ENCODE assay signal across 1 cellular context in the genomic region with DNA sequence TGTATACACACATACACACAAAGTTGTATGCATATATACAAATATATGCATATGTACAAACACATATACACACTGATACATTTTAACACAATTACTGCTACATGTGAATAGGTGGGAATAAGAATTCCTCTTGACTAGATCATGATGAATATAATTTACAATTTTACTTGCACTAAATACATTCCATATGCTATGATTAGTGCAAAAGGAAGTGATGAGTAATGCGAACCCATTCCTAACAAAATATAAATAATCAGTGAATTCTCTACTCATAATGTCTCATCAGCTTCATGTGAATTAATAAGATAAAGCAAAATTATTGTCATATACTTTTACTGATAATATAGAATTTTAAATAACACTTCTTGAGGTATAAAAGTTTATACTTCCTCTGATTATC.
TF ChIP-seq lines count a peak whose summit lies in the region.

No MANE protein-coding gene starts in this region.

TF ChIP-seq in GM12878, 131 proteins besides CTCF, POLR2A, EP300 and RAD21 (continued from another document):
- TF ChIP-seq, protein P1, sequence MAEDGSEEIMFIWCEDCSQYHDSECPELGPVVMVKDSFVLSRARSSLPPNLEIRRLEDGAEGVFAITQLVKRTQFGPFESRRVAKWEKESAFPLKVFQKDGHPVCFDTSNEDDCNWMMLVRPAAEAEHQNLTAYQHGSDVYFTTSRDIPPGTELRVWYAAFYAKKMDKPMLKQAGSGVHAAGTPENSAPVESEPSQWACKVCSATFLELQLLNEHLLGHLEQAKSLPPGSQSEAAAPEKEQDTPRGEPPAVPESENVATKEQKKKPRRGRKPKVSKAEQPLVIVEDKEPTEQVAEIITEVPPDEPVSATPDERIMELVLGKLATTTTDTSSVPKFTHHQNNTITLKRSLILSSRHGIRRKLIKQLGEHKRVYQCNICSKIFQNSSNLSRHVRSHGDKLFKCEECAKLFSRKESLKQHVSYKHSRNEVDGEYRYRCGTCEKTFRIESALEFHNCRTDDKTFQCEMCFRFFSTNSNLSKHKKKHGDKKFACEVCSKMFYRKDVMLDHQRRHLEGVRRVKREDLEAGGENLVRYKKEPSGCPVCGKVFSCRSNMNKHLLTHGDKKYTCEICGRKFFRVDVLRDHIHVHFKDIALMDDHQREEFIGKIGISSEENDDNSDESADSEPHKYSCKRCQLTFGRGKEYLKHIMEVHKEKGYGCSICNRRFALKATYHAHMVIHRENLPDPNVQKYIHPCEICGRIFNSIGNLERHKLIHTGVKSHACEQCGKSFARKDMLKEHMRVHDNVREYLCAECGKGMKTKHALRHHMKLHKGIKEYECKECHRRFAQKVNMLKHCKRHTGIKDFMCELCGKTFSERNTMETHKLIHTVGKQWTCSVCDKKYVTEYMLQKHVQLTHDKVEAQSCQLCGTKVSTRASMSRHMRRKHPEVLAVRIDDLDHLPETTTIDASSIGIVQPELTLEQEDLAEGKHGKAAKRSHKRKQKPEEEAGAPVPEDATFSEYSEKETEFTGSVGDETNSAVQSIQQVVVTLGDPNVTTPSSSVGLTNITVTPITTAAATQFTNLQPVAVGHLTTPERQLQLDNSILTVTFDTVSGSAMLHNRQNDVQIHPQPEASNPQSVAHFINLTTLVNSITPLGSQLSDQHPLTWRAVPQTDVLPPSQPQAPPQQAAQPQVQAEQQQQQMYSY (CRISPR knock-in tag; IDR thresholded peaks at IDR 0.05): no peak
- no peak for TF ChIP-seq TCF12 (IDR thresholded peaks at IDR 0.05; ENCODE audit: low read depth, low read length)
- TF ChIP-seq, protein P2, sequence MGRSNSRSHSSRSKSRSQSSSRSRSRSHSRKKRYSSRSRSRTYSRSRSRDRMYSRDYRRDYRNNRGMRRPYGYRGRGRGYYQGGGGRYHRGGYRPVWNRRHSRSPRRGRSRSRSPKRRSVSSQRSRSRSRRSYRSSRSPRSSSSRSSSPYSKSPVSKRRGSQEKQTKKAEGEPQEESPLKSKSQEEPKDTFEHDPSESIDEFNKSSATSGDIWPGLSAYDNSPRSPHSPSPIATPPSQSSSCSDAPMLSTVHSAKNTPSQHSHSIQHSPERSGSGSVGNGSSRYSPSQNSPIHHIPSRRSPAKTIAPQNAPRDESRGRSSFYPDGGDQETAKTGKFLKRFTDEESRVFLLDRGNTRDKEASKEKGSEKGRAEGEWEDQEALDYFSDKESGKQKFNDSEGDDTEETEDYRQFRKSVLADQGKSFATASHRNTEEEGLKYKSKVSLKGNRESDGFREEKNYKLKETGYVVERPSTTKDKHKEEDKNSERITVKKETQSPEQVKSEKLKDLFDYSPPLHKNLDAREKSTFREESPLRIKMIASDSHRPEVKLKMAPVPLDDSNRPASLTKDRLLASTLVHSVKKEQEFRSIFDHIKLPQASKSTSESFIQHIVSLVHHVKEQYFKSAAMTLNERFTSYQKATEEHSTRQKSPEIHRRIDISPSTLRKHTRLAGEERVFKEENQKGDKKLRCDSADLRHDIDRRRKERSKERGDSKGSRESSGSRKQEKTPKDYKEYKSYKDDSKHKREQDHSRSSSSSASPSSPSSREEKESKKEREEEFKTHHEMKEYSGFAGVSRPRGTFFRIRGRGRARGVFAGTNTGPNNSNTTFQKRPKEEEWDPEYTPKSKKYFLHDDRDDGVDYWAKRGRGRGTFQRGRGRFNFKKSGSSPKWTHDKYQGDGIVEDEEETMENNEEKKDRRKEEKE (IDR thresholded peaks at IDR 0.05): no peak
- no peak for TF ChIP-seq KLF5 (IDR thresholded peaks at IDR 0.05; ENCODE audit: partially characterized antibody)
- TF ChIP-seq IKZF2 (IDR thresholded peaks at IDR 0.05): no peak
- TF ChIP-seq, protein P3, sequence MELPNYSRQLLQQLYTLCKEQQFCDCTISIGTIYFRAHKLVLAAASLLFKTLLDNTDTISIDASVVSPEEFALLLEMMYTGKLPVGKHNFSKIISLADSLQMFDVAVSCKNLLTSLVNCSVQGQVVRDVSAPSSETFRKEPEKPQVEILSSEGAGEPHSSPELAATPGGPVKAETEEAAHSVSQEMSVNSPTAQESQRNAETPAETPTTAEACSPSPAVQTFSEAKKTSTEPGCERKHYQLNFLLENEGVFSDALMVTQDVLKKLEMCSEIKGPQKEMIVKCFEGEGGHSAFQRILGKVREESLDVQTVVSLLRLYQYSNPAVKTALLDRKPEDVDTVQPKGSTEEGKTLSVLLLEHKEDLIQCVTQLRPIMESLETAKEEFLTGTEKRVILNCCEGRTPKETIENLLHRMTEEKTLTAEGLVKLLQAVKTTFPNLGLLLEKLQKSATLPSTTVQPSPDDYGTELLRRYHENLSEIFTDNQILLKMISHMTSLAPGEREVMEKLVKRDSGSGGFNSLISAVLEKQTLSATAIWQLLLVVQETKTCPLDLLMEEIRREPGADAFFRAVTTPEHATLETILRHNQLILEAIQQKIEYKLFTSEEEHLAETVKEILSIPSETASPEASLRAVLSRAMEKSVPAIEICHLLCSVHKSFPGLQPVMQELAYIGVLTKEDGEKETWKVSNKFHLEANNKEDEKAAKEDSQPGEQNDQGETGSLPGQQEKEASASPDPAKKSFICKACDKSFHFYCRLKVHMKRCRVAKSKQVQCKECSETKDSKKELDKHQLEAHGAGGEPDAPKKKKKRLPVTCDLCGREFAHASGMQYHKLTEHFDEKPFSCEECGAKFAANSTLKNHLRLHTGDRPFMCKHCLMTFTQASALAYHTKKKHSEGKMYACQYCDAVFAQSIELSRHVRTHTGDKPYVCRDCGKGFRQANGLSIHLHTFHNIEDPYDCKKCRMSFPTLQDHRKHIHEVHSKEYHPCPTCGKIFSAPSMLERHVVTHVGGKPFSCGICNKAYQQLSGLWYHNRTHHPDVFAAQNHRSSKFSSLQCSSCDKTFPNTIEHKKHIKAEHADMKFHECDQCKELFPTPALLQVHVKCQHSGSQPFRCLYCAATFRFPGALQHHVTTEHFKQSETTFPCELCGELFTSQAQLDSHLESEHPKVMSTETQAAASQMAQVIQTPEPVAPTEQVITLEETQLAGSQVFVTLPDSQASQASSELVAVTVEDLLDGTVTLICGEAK (IDR thresholded peaks at IDR 0.05; ENCODE audit: borderline replicate concordance): no peak
- no peak for TF ChIP-seq MEF2A (IDR thresholded peaks at IDR 0.05; ENCODE audit: insufficient read depth, low read depth, low read length)
- no peak for TF ChIP-seq MYB (IDR thresholded peaks at IDR 0.05; ENCODE audit: borderline replicate concordance, low read depth, low read length)
- no peak for TF ChIP-seq BMI1 (IDR thresholded peaks at IDR 0.05; ENCODE audit: borderline replicate concordance)
- TF ChIP-seq, protein P4, sequence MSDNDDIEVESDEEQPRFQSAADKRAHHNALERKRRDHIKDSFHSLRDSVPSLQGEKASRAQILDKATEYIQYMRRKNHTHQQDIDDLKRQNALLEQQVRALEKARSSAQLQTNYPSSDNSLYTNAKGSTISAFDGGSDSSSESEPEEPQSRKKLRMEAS (IDR thresholded peaks at IDR 0.05; ENCODE audit: low read depth, low read length): no peak
- no peak for TF ChIP-seq ESRRA (IDR thresholded peaks at IDR 0.05; ENCODE audit: low read length)
- TF ChIP-seq TAF1 (IDR thresholded peaks at IDR 0.05; ENCODE audit: borderline replicate concordance, low read depth, low read length): no peak
- no peak for TF ChIP-seq ZNF384 (IDR thresholded peaks at IDR 0.05; ENCODE audit: borderline replicate concordance, low read depth, low read length)
